8 cellular contexts compared by ENCODE assay signal in the genomic region with DNA sequence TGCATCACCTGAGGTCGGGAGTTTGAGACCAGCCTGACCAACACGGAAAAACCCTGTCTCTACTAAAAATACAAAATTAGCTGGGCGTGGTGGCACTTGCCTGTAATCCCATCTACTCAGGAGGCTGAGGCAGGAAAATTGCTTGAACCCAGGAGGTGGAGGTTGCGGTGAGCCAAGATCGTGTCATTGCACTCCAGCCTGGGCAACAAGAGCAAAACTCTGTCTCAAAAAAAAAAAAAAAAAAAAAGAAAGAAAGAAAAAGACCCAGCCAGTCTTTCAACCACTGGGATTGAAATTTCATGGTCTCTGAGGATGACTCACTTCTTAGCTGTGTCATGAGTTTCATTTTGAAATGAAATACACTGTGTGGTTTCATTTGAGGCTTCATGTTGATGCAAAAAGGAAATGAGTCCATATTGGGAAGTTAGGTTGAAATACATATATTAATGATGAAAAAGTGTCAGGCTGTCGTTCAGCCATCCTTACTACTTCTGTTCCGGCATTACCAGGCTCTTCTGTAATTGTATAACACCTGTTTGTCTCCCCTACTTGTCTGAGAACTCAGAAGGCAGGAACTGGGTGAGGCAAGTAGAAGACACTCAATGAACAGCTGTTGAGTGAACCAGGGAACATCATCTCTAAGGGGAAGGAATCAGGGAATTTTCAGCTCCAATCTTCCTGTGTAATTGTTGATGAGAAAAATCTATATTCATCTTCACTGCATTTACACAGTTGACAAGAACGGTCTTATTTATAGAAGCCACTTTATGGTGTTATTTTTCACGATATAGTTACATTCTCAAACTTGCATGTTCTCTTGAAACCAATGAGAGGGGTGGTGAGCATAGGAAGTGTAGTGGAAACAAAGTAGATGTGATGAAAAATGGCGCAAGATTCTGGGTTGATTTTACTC.
A peak's percentile ranks its signal among the peaks of the same experiment; 100 is the strongest.
DNase-seq lines count a peak whose midpoint lies in the region; ATAC-seq and TF ChIP-seq lines count a peak whose summit lies in the region.

No MANE protein-coding gene starts in this region.

- no peaks in the 10 kb centered on the region for H4K20me1 ChIP-seq in SU-DHL-6 (ENCODE audit: low read depth, low read length)

- ATAC-seq in GM19455 (IDR thresholded peaks at IDR 0.05; ENCODE audit: unreplicated experiment) (peak; percentile 96), HG03439 (IDR thresholded peaks at IDR 0.05; ENCODE audit: unreplicated experiment) (peak; percentile 99)

- DNase-seq in DMS53 treated with DMSO at 0.1 percent for 48 hours (lab: John Stamatoyannopoulos, UW; ENCODE audit: unreplicated experiment) (peak; percentile 51), fibroblast of peridontal ligament (ENCODE audit: extremely low read depth) (peak; percentile 97), stromal cell of bone marrow (ENCODE audit: low read depth) (peak; percentile 89), NCI-H2171 treated with DMSO at 0.1 percent for 48 hours (lab: John Stamatoyannopoulos, UW) (no peak), occipital lobe (lab: John Stamatoyannopoulos, UW) (no peak)

- peaks cover 10% of the 10 kb centered on the region; the same call in 1 of the 2 replicates for H3F3A ChIP-seq in SU-DHL-6 (ENCODE audit: insufficient read depth)

- no peaks in the 10 kb centered on the region for H3K27me3 ChIP-seq in SU-DHL-6 (ENCODE audit: low read length)

- peak overlapping the region; percentile 75 for H3K27ac ChIP-seq in SU-DHL-6 (ENCODE audit: low read depth, low read length)

- peak overlapping the region; percentile 2 for H3K4me3 ChIP-seq in SU-DHL-6 (ENCODE audit: insufficient read depth, low read length, poor library complexity, severe bottlenecking)

- no peaks in the 10 kb centered on the region for H3K9me2 ChIP-seq in SU-DHL-6 (replicated peaks; ENCODE audit: insufficient read depth, low read length)

- peak overlapping the region; percentile 53 for H3K4me2 ChIP-seq in SU-DHL-6 (ENCODE audit: low read depth, low read length, poor library complexity, severe bottlenecking)

- H3K79me2 ChIP-seq in SU-DHL-6 (ENCODE audit: insufficient read depth, low read length) = no peaks in the 10 kb centered on the region

- H3K9me3 ChIP-seq in SU-DHL-6 (ENCODE audit: insufficient read depth, low read length) = no peaks in the 10 kb centered on the region

- H3K9ac ChIP-seq in SU-DHL-6 (ENCODE audit: low read length) = peak overlapping the region; percentile 19; the same call in 1 of the 2 replicates

- TF ChIP-seq CTCF in SU-DHL-6 (IDR thresholded peaks at IDR 0.05; ENCODE audit: insufficient read depth, low read length, poor library complexity, severe bottlenecking) = no peak

- H3K36me3 ChIP-seq in SU-DHL-6 (ENCODE audit: low read length) = no peaks in the 10 kb centered on the region

- peak overlapping the region; percentile 52 for H2AFZ ChIP-seq in SU-DHL-6 (ENCODE audit: low read depth, low read length, severe bottlenecking)

Comparison
In these comparisons a context has a peak if more than half of its experiments do, and no peak if none do; other contexts are left out.
1. DNase-seq: peak in DMS53 treated with DMSO at 0.1 percent for 48 hours (single experiment), fibroblast of peridontal ligament (single experiment) and stromal cell of bone marrow (single experiment); none in NCI-H2171 treated with DMSO at 0.1 percent for 48 hours (single experiment) and occipital lobe (single experiment).